In the genomic region with DNA sequence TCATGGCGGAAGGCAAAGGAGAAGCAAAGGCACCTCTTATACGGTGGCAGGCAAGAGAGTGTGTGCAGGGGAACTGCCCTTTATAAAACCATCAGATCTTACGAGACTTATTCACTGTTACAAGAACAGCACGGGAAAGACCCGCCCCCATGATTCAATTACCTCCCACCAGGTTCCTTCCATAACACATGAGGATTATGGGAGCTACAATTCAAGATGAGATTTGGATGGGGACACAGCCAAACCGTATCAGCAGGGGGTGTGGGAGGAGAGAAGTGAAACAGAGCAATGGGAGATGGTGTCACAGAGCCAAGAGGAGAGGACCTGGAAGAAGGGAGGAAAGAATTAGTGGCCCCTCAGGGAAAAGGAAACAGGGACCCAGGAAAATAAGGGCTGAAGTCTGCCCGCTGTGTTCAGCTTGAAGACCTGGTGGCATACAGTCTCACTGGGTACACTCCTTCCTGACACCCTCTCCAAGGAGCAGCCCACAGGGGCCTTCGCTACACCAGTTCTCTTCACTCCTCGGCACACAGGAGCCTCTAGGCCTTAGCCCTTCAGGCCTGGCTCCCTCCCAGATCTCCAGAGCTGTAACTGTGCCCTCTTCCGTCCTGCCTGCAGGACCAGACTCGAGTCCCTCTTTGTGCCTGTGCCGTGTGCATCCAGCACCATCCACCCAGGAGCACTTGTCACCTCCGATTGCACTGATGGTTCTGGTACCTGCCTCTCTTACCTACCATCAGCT, we compare ENCODE assay signal across 17 cellular contexts.
A peak's percentile ranks its signal among the peaks of the same experiment; 100 is the strongest.
DNase-seq lines count a peak whose midpoint lies in the region; ATAC-seq and TF ChIP-seq lines count a peak whose summit lies in the region.
"Had no signal": no experiment of that assay in that cellular context is flagged by ENCODE, and none has a peak within 500 bp of the region (broad histone marks: within the 10 kb centered on the region; RNA-seq: fewer than 3 reads in every experiment).

No MANE protein-coding gene starts in this region.

- H3K27ac ChIP-seq in gastroesophageal sphincter = no peak overlapping the region
- H3K27ac ChIP-seq: C4-2B, KMS-11 had no signal

- CTCF ChIA-PET in activated CD8-positive, alpha-beta memory T cell treated with anti-CD3 and anti-CD28 coated beads, Interleukin-2, amount 10 ng/mL, durations not matched to agents 7 days and 5 days (lab: Charles Lee) = no interaction called here

- H3K9me3 ChIP-seq in gastroesophageal sphincter = peaks cover 0 to 2% (median 0%) of the 10 kb centered on the region in 3 donors

- H3K4me1 ChIP-seq in gastroesophageal sphincter = no peaks in the 10 kb centered on the region

- TF ChIP-seq POLR2A in gastroesophageal sphincter (IDR thresholded peaks at IDR 0.05) = no peak

- peaks cover 4% of the 10 kb centered on the region for H3K9me3 Mint-ChIP-seq in activated naive CD8-positive, alpha-beta T cell treated with anti-CD3 and anti-CD28 coated beads, Interleukin-2, amount 50 U/mL, for 24 hours
- H3K9me3 Mint-ChIP-seq in activated naive CD8-positive, alpha-beta T cell treated with anti-CD3 and anti-CD28 coated beads for 36 hours = peaks cover 2% of the 10 kb centered on the region
- H3K9me3 Mint-ChIP-seq in activated CD8-positive, alpha-beta memory T cell treated with anti-CD3 and anti-CD28 coated beads, Interleukin-2, amount 10 ng/mL, durations not matched to agents 7 days and 5 days (ENCODE audit: low read depth) = peaks cover 4% of the 10 kb centered on the region
- no peaks in the 10 kb centered on the region for H3K9me3 Mint-ChIP-seq in osteocyte (ENCODE audit: unreplicated experiment)

- no peak for TF ChIP-seq EP300 in gastroesophageal sphincter (IDR thresholded peaks at IDR 0.05)

- no peak for TF ChIP-seq CTCF in osteocyte (IDR thresholded peaks at IDR 0.05)
- TF ChIP-seq CTCF in gastroesophageal sphincter (IDR thresholded peaks at IDR 0.05) = no peak

- no peak for DNase-seq in activated naive CD8-positive, alpha-beta T cell treated with anti-CD3 and anti-CD28 coated beads, Interleukin-2, amount 50 U/mL, for 24 hours
- no peak for DNase-seq in activated naive CD8-positive, alpha-beta T cell treated with anti-CD3 and anti-CD28 coated beads for 36 hours
- DNase-seq in activated CD8-positive, alpha-beta memory T cell treated with anti-CD3 and anti-CD28 coated beads, Interleukin-2, amount 10 ng/mL, durations not matched to agents 7 days and 5 days = peak; percentile 18
- DNase-seq in osteocyte (ENCODE audit: extremely low spot score, unreplicated experiment) (peak; percentile 49), NCI-H2107 (lab: John Stamatoyannopoulos, UW) (no peak)
- DNase-seq: GOT3, HFFc6, MV-4-11, NCI-H187, NCI-H2227 treated with DMSO at 0.1 percent for 48 hours, NCI-H524, NCI-H82, SHP77 had no signal

- H3K36me3 ChIP-seq in gastroesophageal sphincter = no peaks in the 10 kb centered on the region

- no peaks in the 10 kb centered on the region for H3K27me3 Mint-ChIP-seq in activated naive CD8-positive, alpha-beta T cell treated with anti-CD3 and anti-CD28 coated beads, Interleukin-2, amount 50 U/mL, for 24 hours
- H3K27me3 Mint-ChIP-seq in activated naive CD8-positive, alpha-beta T cell treated with anti-CD3 and anti-CD28 coated beads for 36 hours = no peaks in the 10 kb centered on the region
- H3K27me3 Mint-ChIP-seq in activated CD8-positive, alpha-beta memory T cell treated with anti-CD3 and anti-CD28 coated beads, Interleukin-2, amount 10 ng/mL, durations not matched to agents 7 days and 5 days = no peaks in the 10 kb centered on the region
- H3K27me3 Mint-ChIP-seq in osteocyte (ENCODE audit: unreplicated experiment) = no peaks in the 10 kb centered on the region

- no peak overlapping the region for H3K27ac Mint-ChIP-seq in activated naive CD8-positive, alpha-beta T cell treated with anti-CD3 and anti-CD28 coated beads, Interleukin-2, amount 50 U/mL, for 24 hours
- H3K27ac Mint-ChIP-seq in activated naive CD8-positive, alpha-beta T cell treated with anti-CD3 and anti-CD28 coated beads for 36 hours = no peak overlapping the region
- no peak overlapping the region for H3K27ac Mint-ChIP-seq in activated CD8-positive, alpha-beta memory T cell treated with anti-CD3 and anti-CD28 coated beads, Interleukin-2, amount 10 ng/mL, durations not matched to agents 7 days and 5 days
- no peak overlapping the region for H3K27ac Mint-ChIP-seq in osteocyte (ENCODE audit: unreplicated experiment)
- H3K27ac Mint-ChIP-seq: HFFc6 had no signal

- H3K27me3 ChIP-seq in gastroesophageal sphincter = no peaks in the 10 kb centered on the region

- no peak overlapping the region for H3K4me3 Mint-ChIP-seq in activated naive CD8-positive, alpha-beta T cell treated with anti-CD3 and anti-CD28 coated beads, Interleukin-2, amount 50 U/mL, for 24 hours
- no peak overlapping the region for H3K4me3 Mint-ChIP-seq in activated naive CD8-positive, alpha-beta T cell treated with anti-CD3 and anti-CD28 coated beads for 36 hours
- no peak overlapping the region for H3K4me3 Mint-ChIP-seq in activated CD8-positive, alpha-beta memory T cell treated with anti-CD3 and anti-CD28 coated beads, Interleukin-2, amount 10 ng/mL, durations not matched to agents 7 days and 5 days
- no peak overlapping the region for H3K4me3 Mint-ChIP-seq in osteocyte (ENCODE audit: unreplicated experiment)
- H3K4me3 Mint-ChIP-seq: HFFc6 had no signal

- no peaks in the 10 kb centered on the region for H3K36me3 Mint-ChIP-seq in activated naive CD8-positive, alpha-beta T cell treated with anti-CD3 and anti-CD28 coated beads, Interleukin-2, amount 50 U/mL, for 24 hours (ENCODE audit: low read depth)
- peaks cover 4% of the 10 kb centered on the region for H3K36me3 Mint-ChIP-seq in activated naive CD8-positive, alpha-beta T cell treated with anti-CD3 and anti-CD28 coated beads for 36 hours
- H3K36me3 Mint-ChIP-seq in activated CD8-positive, alpha-beta memory T cell treated with anti-CD3 and anti-CD28 coated beads, Interleukin-2, amount 10 ng/mL, durations not matched to agents 7 days and 5 days = no peaks in the 10 kb centered on the region
- no peaks in the 10 kb centered on the region for H3K36me3 Mint-ChIP-seq in osteocyte (ENCODE audit: unreplicated experiment)

- H3K4me1 Mint-ChIP-seq in activated naive CD8-positive, alpha-beta T cell treated with anti-CD3 and anti-CD28 coated beads, Interleukin-2, amount 50 U/mL, for 24 hours = no peaks in the 10 kb centered on the region
- no peaks in the 10 kb centered on the region for H3K4me1 Mint-ChIP-seq in activated naive CD8-positive, alpha-beta T cell treated with anti-CD3 and anti-CD28 coated beads for 36 hours
- H3K4me1 Mint-ChIP-seq in activated CD8-positive, alpha-beta memory T cell treated with anti-CD3 and anti-CD28 coated beads, Interleukin-2, amount 10 ng/mL, durations not matched to agents 7 days and 5 days = no peaks in the 10 kb centered on the region
- no peaks in the 10 kb centered on the region for H3K4me1 Mint-ChIP-seq in osteocyte (ENCODE audit: unreplicated experiment)

- H3K4me3 ChIP-seq in gastroesophageal sphincter = no peak overlapping the region

- ATAC-seq in activated naive CD8-positive, alpha-beta T cell treated with anti-CD3 and anti-CD28 coated beads, Interleukin-2, amount 50 U/mL, for 24 hours = peak; percentile 28
- ATAC-seq in activated CD8-positive, alpha-beta memory T cell treated with anti-CD3 and anti-CD28 coated beads, Interleukin-2, amount 10 ng/mL, durations not matched to agents 7 days and 5 days = no peak
- no peak for ATAC-seq in HG02840 (IDR thresholded peaks at IDR 0.05; ENCODE audit: low FRiP score, unreplicated experiment)
- no peak for ATAC-seq in gastroesophageal sphincter

- 83 to 100% methylated on average over 2 to 11 of the region's 13 CpGs for WGBS in gastroesophageal sphincter (ENCODE audit: low coverage in 1 of 2), 2 donors

Comparison
In these comparisons a context has a peak if more than half of its experiments do, and no peak if none do; other contexts are left out.
1. DNase-seq: peak in activated CD8-positive, alpha-beta memory T cell treated with anti-CD3 and anti-CD28 coated beads, Interleukin-2, amount 10 ng/mL, durations not matched to agents 7 days and 5 days (single experiment) and osteocyte (single experiment); none in activated naive CD8-positive, alpha-beta T cell treated with anti-CD3 and anti-CD28 coated beads, Interleukin-2, amount 50 U/mL, for 24 hours (single experiment), activated naive CD8-positive, alpha-beta T cell treated with anti-CD3 and anti-CD28 coated beads for 36 hours (single experiment) and NCI-H2107 (single experiment).